17 cellular contexts compared by ENCODE assay signal in the genomic region with DNA sequence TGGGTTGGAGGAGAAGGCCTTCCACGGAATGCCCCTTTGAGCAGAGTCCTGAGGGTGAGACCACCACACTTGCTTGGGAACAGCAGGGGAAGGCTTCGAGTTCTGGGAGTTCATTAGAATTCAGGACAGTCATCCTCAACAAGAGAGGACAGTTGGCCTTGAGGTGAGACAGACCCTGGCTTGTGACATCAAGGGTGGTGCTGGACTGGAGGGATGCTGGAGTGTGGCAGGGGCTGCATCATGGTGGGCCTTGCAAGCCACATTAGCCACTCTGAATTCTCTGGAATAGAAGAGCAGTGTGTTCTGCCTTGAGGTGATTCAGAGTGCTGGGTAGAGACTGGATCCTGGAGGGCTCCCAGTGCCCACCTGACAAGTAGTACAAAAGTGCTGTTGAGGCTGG. TPM values are rescaled to one million over a fixed set of nuclear protein-coding genes. Genes with fewer than 3 reads are reported as not detected.
DNase-seq lines count a peak whose midpoint lies in the region; ATAC-seq, FAIRE-seq and TF ChIP-seq lines count a peak whose summit lies in the region.
"Had no signal": no experiment of that assay in that cellular context is flagged by ENCODE, and none has a peak within 500 bp of the region (broad histone marks: within the 10 kb centered on the region; RNA-seq: fewer than 3 reads in every experiment).

No MANE protein-coding gene starts in this region.

- H3K9ac ChIP-seq in IMR-90 (ENCODE audit: low read depth, low read length) (no peak overlapping the region), K562 (ENCODE audit: insufficient read depth in 1 of 2, low read depth in 2 of 2, low read length in 2 of 2) (peak overlapping the region in 1 of 2 experiments; percentile 38; a peak in 1 of 4 replicates)

- dilution Hi-C loops in IMR-90 (cut with HindIII; ENCODE audit: low sequenced_read_pairs, unreplicated experiment) = no loop called here

- no peak for FAIRE-seq in K562 (lab: Jason Lieb, UNC)
- FAIRE-seq: A204.1, GM12892 had no signal

- H3K79me1 ChIP-seq in IMR-90 (ENCODE audit: low read depth in 1 of 2, low read length in 2 of 2) = peaks cover 18 to 39% of the 10 kb centered on the region in 2 experiments

- H2BK15ac ChIP-seq in IMR-90 (ENCODE audit: low read depth, low read length) = no peak overlapping the region

- H2AK5ac ChIP-seq in IMR-90 (ENCODE audit: low read depth, low read length) = no peak overlapping the region

- H2BK20ac ChIP-seq in IMR-90 (ENCODE audit: low read depth, low read length) = no peak overlapping the region

- H4K91ac ChIP-seq in IMR-90 (ENCODE audit: insufficient read depth, low read depth, low read length) = no peak overlapping the region

- H2BK5ac ChIP-seq in IMR-90 (ENCODE audit: low read depth, low read length, poor library complexity, severe bottlenecking) = no peak overlapping the region

- POLR2A ChIA-PET in IMR-90 (lab: Charles Lee; ENCODE audit: unreplicated experiment) (no interaction called here), K562 (lab: Yijun Ruan, JAX) (interaction anchor here (0.8 to 2.2 kb wide), 5 partner anchors 8 to 93 kb away, joined by 3 to 12 read pairs (median 4); a partner anchor contains a TSS)
- POLR2A ChIA-PET in activated CD4-positive, alpha-beta memory T cell treated with anti-CD3 and anti-CD28 coated beads, Interleukin-2, amount 10 ng/mL, durations not matched to agents 7 days and 5 days (lab: Charles Lee) = no interaction called here

- WGBS in IMR-90 (ENCODE audit: extremely low coverage in 2 of 2, insufficient read length in 1 of 2), 2 experiments = no CpG with 5 or more reads among the region's 2 CpGs
- WGBS in K562 (ENCODE audit: insufficient coverage, low coverage, missing lambda C conversion rate) = 49% methylated on average over 2 of the region's 2 CpGs

- no peaks in the 10 kb centered on the region for H3K9me3 Mint-ChIP-seq in CD4-positive, CD25-positive, alpha-beta regulatory T cell
- H3K9me3 Mint-ChIP-seq in progenitor cell of endocrine pancreas (ENCODE audit: low read depth) = peaks cover 6% of the 10 kb centered on the region
- H3K9me3 Mint-ChIP-seq in activated CD4-positive, alpha-beta memory T cell treated with anti-CD3 and anti-CD28 coated beads, Interleukin-2, amount 10 ng/mL, durations not matched to agents 7 days and 5 days = no peaks in the 10 kb centered on the region
- H3K9me3 Mint-ChIP-seq: CD8-positive, alpha-beta T cell; IgD-negative memory B cell had no signal

- no peak overlapping the region for H3K4me2 ChIP-seq in IMR-90 (ENCODE audit: low read depth, low read length)
- peak overlapping the region; percentile 22; the same call in 1 of the 2 replicates for H3K4me2 ChIP-seq in K562 (ENCODE audit: insufficient read depth, low read length)

- no peak overlapping the region for H3K23ac ChIP-seq in IMR-90 (ENCODE audit: low read depth, low read length)

- H3K27ac Mint-ChIP-seq in CD4-positive, CD25-positive, alpha-beta regulatory T cell = peak overlapping the region in 2 of 3 donors; percentile 5 to 12
- H3K27ac Mint-ChIP-seq in progenitor cell of endocrine pancreas = peak overlapping the region; percentile 51
- H3K27ac Mint-ChIP-seq in activated CD4-positive, alpha-beta memory T cell treated with anti-CD3 and anti-CD28 coated beads, Interleukin-2, amount 10 ng/mL, durations not matched to agents 7 days and 5 days = no peak overlapping the region
- H3K27ac Mint-ChIP-seq: B cell; CD8-positive, alpha-beta T cell had no signal

- no peak overlapping the region for H3K4me3 ChIP-seq in CD4-positive, CD25-positive, alpha-beta regulatory T cell (ENCODE audit: low read depth, low read length)
- H3K4me3 ChIP-seq in IMR-90 (ENCODE audit: insufficient read depth, low read depth, low read length) (no peak overlapping the region), K562 (no peak overlapping the region)

- DNase-seq in CD4-positive, CD25-positive, alpha-beta regulatory T cell = no peak
- DNase-seq in IMR-90 (no peak), K562 (ENCODE audit: extremely low read depth in 1 of 4, low spot score in 3 of 4) (no peak), progenitor cell of endocrine pancreas (ENCODE audit: low spot score, unreplicated experiment) (no peak), caudate nucleus (lab: John Stamatoyannopoulos, UW) (no peak), hypothalamus (lab: John Stamatoyannopoulos, UW) (no peak)
- no peak for DNase-seq in activated CD4-positive, alpha-beta memory T cell treated with anti-CD3 and anti-CD28 coated beads, Interleukin-2, amount 10 ng/mL, durations not matched to agents 7 days and 5 days
- DNase-seq: C1 segment of cervical spinal cord; CD8-positive, alpha-beta T cell; DND-41; GDM1; HCEC 1CT had no signal

- no peak for TF ChIP-seq RAD21 in IMR-90 (IDR thresholded peaks at IDR 0.05; ENCODE audit: low read length)
- no peak for TF ChIP-seq RAD21 in K562 (CRISPR knock-in tag; conservative IDR thresholded peaks at IDR 0.05 in 1 of 2, IDR thresholded peaks at IDR 0.05 in 1 of 2)

- H3K56ac ChIP-seq in IMR-90 (ENCODE audit: extremely low read depth, insufficient read depth, low read length) = no peak overlapping the region

- no peak overlapping the region for H2BK120ac ChIP-seq in IMR-90 (ENCODE audit: low read depth, low read length)

- H2AFZ ChIP-seq in IMR-90 (replicated peaks; ENCODE audit: low read length, poor library complexity) (no peak overlapping the region), K562 (ENCODE audit: low read depth, low read length) (no peak overlapping the region)

- TF ChIP-seq CTCF in IMR-90 (conservative IDR thresholded peaks at IDR 0.05; ENCODE audit: low read depth, low read length) (no peak), K562 (IDR thresholded peaks at IDR 0.05 in 2 of 3, conservative IDR thresholded peaks at IDR 0.05 in 1 of 3; ENCODE audit: insufficient read depth in 2 of 3, low read depth in 1 of 3, low read length in 3 of 3) (no peak), progenitor cell of endocrine pancreas (IDR thresholded peaks at IDR 0.05; ENCODE audit: unreplicated experiment) (no peak)

- peaks cover 73% of the 10 kb centered on the region for H3K79me2 ChIP-seq in K562 (ENCODE audit: control insufficient read depth, insufficient read depth, low read length)

- peak overlapping the region; percentile 79 for H2AK9ac ChIP-seq in IMR-90 (replicated peaks; ENCODE audit: low read depth, low read length, poor library complexity)

- no peaks in the 10 kb centered on the region for H3K36me3 ChIP-seq in CD4-positive, CD25-positive, alpha-beta regulatory T cell (ENCODE audit: control insufficient read depth, insufficient read depth, low read length)
- H3K36me3 ChIP-seq in IMR-90 (ENCODE audit: control insufficient read depth, insufficient read depth, low read length) = peaks cover 2% of the 10 kb centered on the region; the same call in 1 of the 2 replicates
- no peaks in the 10 kb centered on the region; the same call in 2 of the 3 replicates for H3K36me3 ChIP-seq in K562 (ENCODE audit: control insufficient read depth, insufficient read depth, low read length)

- H3K27me3 Mint-ChIP-seq in CD4-positive, CD25-positive, alpha-beta regulatory T cell = no peaks in the 10 kb centered on the region
- H3K27me3 Mint-ChIP-seq in progenitor cell of endocrine pancreas = no peaks in the 10 kb centered on the region
- no peaks in the 10 kb centered on the region for H3K27me3 Mint-ChIP-seq in activated CD4-positive, alpha-beta memory T cell treated with anti-CD3 and anti-CD28 coated beads, Interleukin-2, amount 10 ng/mL, durations not matched to agents 7 days and 5 days
- H3K27me3 Mint-ChIP-seq: B cell, IgD-negative memory B cell had no signal

- CTCF ChIA-PET in IMR-90 (lab: Yijun Ruan, JAX) (no interaction called here), K562 (lab: Yijun Ruan, JAX; ENCODE audit: low intra/inter-chr PET ratio) (no interaction called here)
- CTCF ChIA-PET in activated CD4-positive, alpha-beta memory T cell treated with anti-CD3 and anti-CD28 coated beads, Interleukin-2, amount 10 ng/mL, durations not matched to agents 7 days and 5 days (lab: Charles Lee) = no interaction called here

- no peak overlapping the region for H3K18ac ChIP-seq in IMR-90 (ENCODE audit: low read depth, low read length)

- BruUV-seq in IMR-90 (replicated peaks; lab: Mats Ljungman, UMichigan) (no TSS peak), K562 (replicated peaks; lab: Mats Ljungman, UMichigan) (no TSS peak)

- H4K5ac ChIP-seq in IMR-90 (ENCODE audit: low read depth, low read length) = no peak overlapping the region

- H4K8ac ChIP-seq in IMR-90 (ENCODE audit: low read depth in 2 of 2, low read length in 2 of 2) = no peak overlapping the region

- peaks cover 8% of the 10 kb centered on the region; the same call in 1 of the 2 replicates for H3K9me1 ChIP-seq in IMR-90 (ENCODE audit: insufficient read depth, low read length)
- H3K9me1 ChIP-seq in K562 (ENCODE audit: control insufficient read depth, insufficient read depth, low read length) = peaks cover 3% of the 10 kb centered on the region

- H3K4me1 ChIP-seq in CD4-positive, CD25-positive, alpha-beta regulatory T cell (ENCODE audit: control insufficient read depth, insufficient read depth, low read length, poor library complexity, severe bottlenecking) = no peaks in the 10 kb centered on the region
- H3K4me1 ChIP-seq in IMR-90 (ENCODE audit: control insufficient read depth, insufficient read depth, low read length) (no peaks in the 10 kb centered on the region), K562 (replicated peaks in 1 of 2; ENCODE audit: control insufficient read depth in 2 of 2, insufficient read depth in 2 of 2, low read length in 2 of 2) (peaks cover 9 to 29% of the 10 kb centered on the region in 2 experiments; a peak in 4 of 5 replicates)

- in situ Hi-C loops in IMR-90 (cut with MboI; ENCODE audit: low sequenced_read_pairs) (no loop called here), K562 (cut with MboI) (no loop called here)

- no peak overlapping the region for H3K14ac ChIP-seq in IMR-90 (replicated peaks; ENCODE audit: low read depth, low read length)

- no peak overlapping the region for H3K4me3 Mint-ChIP-seq in CD4-positive, CD25-positive, alpha-beta regulatory T cell
- H3K4me3 Mint-ChIP-seq in progenitor cell of endocrine pancreas (ENCODE audit: low read depth) = no peak overlapping the region
- no peak overlapping the region for H3K4me3 Mint-ChIP-seq in activated CD4-positive, alpha-beta memory T cell treated with anti-CD3 and anti-CD28 coated beads, Interleukin-2, amount 10 ng/mL, durations not matched to agents 7 days and 5 days
- H3K4me3 Mint-ChIP-seq: B cell; CD8-positive, alpha-beta T cell had no signal

- peaks cover 11 to 45% (median 23%) of the 10 kb centered on the region in 4 donors for H3K4me1 Mint-ChIP-seq in CD4-positive, CD25-positive, alpha-beta regulatory T cell
- H3K4me1 Mint-ChIP-seq in progenitor cell of endocrine pancreas (ENCODE audit: low read depth) = peaks cover 16% of the 10 kb centered on the region
- H3K4me1 Mint-ChIP-seq in activated CD4-positive, alpha-beta memory T cell treated with anti-CD3 and anti-CD28 coated beads, Interleukin-2, amount 10 ng/mL, durations not matched to agents 7 days and 5 days = no peaks in the 10 kb centered on the region

- no peak for ATAC-seq in CD4-positive, CD25-positive, alpha-beta regulatory T cell (ENCODE audit: low read depth in 2 of 2)
- ATAC-seq in IMR-90 (ENCODE audit: low read depth) (no peak), K562 (peak; percentile 9)
- ATAC-seq: CD8-positive, alpha-beta T cell had no signal

- H3K36me3 Mint-ChIP-seq in CD4-positive, CD25-positive, alpha-beta regulatory T cell = peaks cover 10% of the 10 kb centered on the region
- H3K36me3 Mint-ChIP-seq in progenitor cell of endocrine pancreas (ENCODE audit: insufficient read depth) = peaks cover 7% of the 10 kb centered on the region
- no peaks in the 10 kb centered on the region for H3K36me3 Mint-ChIP-seq in activated CD4-positive, alpha-beta memory T cell treated with anti-CD3 and anti-CD28 coated beads, Interleukin-2, amount 10 ng/mL, durations not matched to agents 7 days and 5 days (ENCODE audit: low read depth)
- H3K36me3 Mint-ChIP-seq: CD8-positive, alpha-beta T cell had no signal

- TF ChIP-seq POLR2A in IMR-90 (IDR thresholded peaks at IDR 0.05; ENCODE audit: low read depth, low read length) (no peak), K562 (conservative IDR thresholded peaks at IDR 0.05) (no peak)

- H3K27me3 ChIP-seq in CD4-positive, CD25-positive, alpha-beta regulatory T cell (ENCODE audit: control insufficient read depth, insufficient read depth, low read length) = no peaks in the 10 kb centered on the region
- H3K27me3 ChIP-seq in IMR-90 (ENCODE audit: control insufficient read depth, insufficient read depth, low read length) (peaks cover 13% of the 10 kb centered on the region), K562 (ENCODE audit: control insufficient read depth in 2 of 2, insufficient read depth in 2 of 2, low read length in 2 of 2) (no peaks in the 10 kb centered on the region)

- TF ChIP-seq EP300 in K562 (IDR thresholded peaks at IDR 0.05; ENCODE audit: low read length) = no peak

- intact Hi-C loops in IMR-90 (cut with micrococcal nuclease) = no loop called here
- intact Hi-C loops in K562 (cut with micrococcal nuclease) = no loop called here

- H4K20me1 ChIP-seq in IMR-90 (ENCODE audit: insufficient read depth, low read length) (peaks cover 66% of the 10 kb centered on the region), K562 (replicated peaks; ENCODE audit: control insufficient read depth, insufficient read depth, low read length) (peaks cover 17% of the 10 kb centered on the region)

- H3K27ac ChIP-seq in CD4-positive, CD25-positive, alpha-beta regulatory T cell (ENCODE audit: insufficient read depth, low read length, poor library complexity, severe bottlenecking) = no peak overlapping the region
- no peak overlapping the region for H3K27ac ChIP-seq in IMR-90 (ENCODE audit: insufficient read depth, low read length)
- H3K27ac ChIP-seq in K562 (ENCODE audit: extremely low read depth, low read depth, low read length) = no peak overlapping the region
- no peak overlapping the region for H3K27ac ChIP-seq in caudate nucleus (ENCODE audit: low read depth, low read length)
- H3K27ac ChIP-seq: HL-60 had no signal

- no peaks in the 10 kb centered on the region for H3K9me3 ChIP-seq in CD4-positive, CD25-positive, alpha-beta regulatory T cell (ENCODE audit: control insufficient read depth in 2 of 2, low read length in 2 of 2)
- H3K9me3 ChIP-seq in IMR-90 (ENCODE audit: control insufficient read depth, insufficient read depth, low read length) (no peaks in the 10 kb centered on the region), K562 (replicated peaks; ENCODE audit: control insufficient read depth, insufficient read depth, low read depth, low read length) (no peaks in the 10 kb centered on the region)

- H3K4ac ChIP-seq in IMR-90 (ENCODE audit: low read depth, low read length) = no peak overlapping the region

RNA-seq across cellular contexts. Expression of a gene that starts 26.3 kb away (rescaled TPM):
- total RNA-seq in CD4-positive, CD25-positive, alpha-beta regulatory T cell = 53.3 TPM
- polyA plus RNA-seq in CD4-positive, CD25-positive, alpha-beta regulatory T cell = 10 to 100 TPM; 72.7 to 86.6 (median 78.1) TPM
- total RNA-seq in IMR-90 (2012; rRNA removed) (127 and 134 TPM in 2 replicates), K562 (2014; rRNA removed) (112 and 119 TPM in 2 replicates), K562 (2014; rRNA removed; fragmentation: Illumina TruSeq; extraction: Trizol) (98.9 and 103 TPM in 2 replicates), K562 (2015; rRNA removed; fragmentation: Illumina TruSeq; extraction: Trizol) (113 and 118 TPM in 2 replicates), K562 (2021) (126 and 138 TPM in 2 replicates), progenitor cell of endocrine pancreas (374 and 375 TPM in 2 replicates)
- polyA plus RNA-seq in IMR-90 (2012; rRNA removed) (210 and 235 TPM in 2 replicates), K562 (2011; rRNA removed) (96.7 and 123 TPM in 2 replicates), K562 (2014; fragmentation: Illumina TruSeq; extraction: Trizol) (153 and 164 TPM in 2 replicates), K562 (2014; fragmentation: Nextera tagmentation; extraction: Ambion mirVana) (10 to 100 TPM; 17.4 to 20.3 TPM), K562 (2014; rRNA removed) (111 and 116 TPM in 2 replicates)
- polyA plus RNA-seq in IMR-90 (2012; cell fraction: cytosol; rRNA removed) = 149 and 158 TPM in 2 replicates
- polyA plus RNA-seq in IMR-90 (2012; cell fraction: nucleus; rRNA removed; ENCODE audit: low replicate concordance) = 87.7 and 134 TPM in 2 replicates
- 172 and 218 TPM in 2 replicates for total RNA-seq in K562 (2011; cell fraction: chromatin; rRNA removed; ENCODE audit: low replicate concordance)
- 144 and 155 TPM in 2 replicates for total RNA-seq in K562 (2011; cell fraction: nucleolus; rRNA removed)
- 223 and 231 TPM in 2 replicates for total RNA-seq in K562 (2011; cell fraction: nucleoplasm; rRNA removed)
- polyA plus RNA-seq in K562 (2011; cell fraction: cytosol; rRNA removed) = 49.3 and 68.5 TPM in 2 replicates
- 59.6 and 88.1 TPM in 2 replicates for polyA plus RNA-seq in K562 (2011; cell fraction: nucleus; rRNA removed)
- 118 and 143 TPM in 2 replicates for polyA plus RNA-seq in K562 (2012)
- polyA minus RNA-seq in K562 (2011; rRNA and poly(A)+ RNA removed) = 107 and 149 TPM in 2 replicates
- polyA minus RNA-seq in K562 (2011; cell fraction: cytosol; rRNA and poly(A)+ RNA removed) = 41.6 and 47.6 TPM in 2 replicates
- 28.7 and 31.2 TPM in 2 replicates for polyA minus RNA-seq in K562 (2011; cell fraction: nucleus; rRNA and poly(A)+ RNA removed)
- total RNA-seq in activated CD4-positive, alpha-beta memory T cell treated with anti-CD3 and anti-CD28 coated beads, Interleukin-2, amount 10 ng/mL, durations not matched to agents 7 days and 5 days = 10 to 100 TPM; 31.1 to 33.2 TPM
